Comparison of ENCODE assay signal across 15 cellular contexts in genomic region chr16:81609323-81609892, GRCh38.
A peak's percentile ranks its signal among the peaks of the same experiment; 100 is the strongest.
DNase-seq lines count a peak whose midpoint lies in the region; ATAC-seq, FAIRE-seq and TF ChIP-seq lines count a peak whose summit lies in the region.
"Had no signal": no experiment of that assay in that cellular context is flagged by ENCODE, and none has a peak within 500 bp of the region (broad histone marks: within the 10 kb centered on the region; RNA-seq: fewer than 3 reads in every experiment).

No MANE protein-coding gene starts in this region.

- intact Hi-C loops in dorsolateral prefrontal cortex (cut with DNase I) (no loop called here), adrenal gland (cut with DNase I) (no loop called here)

- H3K4me1 ChIP-seq in A549 (peaks cover 62% of the 10 kb centered on the region), NT2/D1 (ENCODE audit: insufficient read depth, insufficient read length) (peaks cover 19% of the 10 kb centered on the region), neutrophil (ENCODE audit: control insufficient read depth in 1 of 2, insufficient read depth in 1 of 2, low read depth in 1 of 2, low read length in 1 of 2) (peaks cover 14% of the 10 kb centered on the region in 2 experiments), adrenal gland (replicated peaks in 1 of 2) (peaks cover 0 to 39% of the 10 kb centered on the region in 2 donors)

- H3K27ac Mint-ChIP-seq in natural killer cell treated with Interleukin-12 subunit alpha and Interleukin-12 subunit beta and Interleukin-15 and Interleukin-18, amount 100 ng/mL, for 72 hours = peak overlapping the region in 1 of 2 donors; percentile 35
- H3K27ac Mint-ChIP-seq: activated CD4-positive, alpha-beta T cell treated with anti-CD3 and anti-CD28 coated beads, Interleukin-2, amount 10 ng/mL, durations not matched to agents 24 days and 14 days had no signal

- TF ChIP-seq CTCF in A549 (IDR thresholded peaks at IDR 0.05) (no peak), dorsolateral prefrontal cortex (IDR thresholded peaks at IDR 0.05 in 54 of 56, conservative IDR thresholded peaks at IDR 0.05 in 2 of 56; ENCODE audit: low read depth in 1 of 56, partially characterized antibody in 56 of 56) (no peak), neutrophil (IDR thresholded peaks at IDR 0.05) (no peak), adrenal gland (IDR thresholded peaks at IDR 0.05) (no peak)

- CTCF ChIA-PET in A549 (lab: Yijun Ruan, JAX) = interaction anchor here (0.7 to 0.9 kb wide), 3 partner anchors 11 to 114 kb away, joined by 3 read pairs; no protein-coding TSS in a partner anchor

- H3K27me3 Mint-ChIP-seq in natural killer cell treated with Interleukin-12 subunit alpha and Interleukin-12 subunit beta and Interleukin-15 and Interleukin-18, amount 100 ng/mL, for 72 hours = no peaks in the 10 kb centered on the region
- H3K27me3 Mint-ChIP-seq: activated CD4-positive, alpha-beta T cell treated with anti-CD3 and anti-CD28 coated beads, Interleukin-2, amount 10 ng/mL, durations not matched to agents 24 days and 14 days had no signal

- H3K4me1 Mint-ChIP-seq in natural killer cell treated with Interleukin-12 subunit alpha and Interleukin-12 subunit beta and Interleukin-15 and Interleukin-18, amount 100 ng/mL, for 72 hours (ENCODE audit: low read depth in 2 of 2) = peaks cover 9 to 11% of the 10 kb centered on the region in 2 donors

- H3K36me3 ChIP-seq in NT2/D1 (ENCODE audit: insufficient read depth, insufficient read length, low read length) (peaks cover 53% of the 10 kb centered on the region), neutrophil (peaks cover 69% of the 10 kb centered on the region), adrenal gland (replicated peaks in 1 of 2) (peaks cover 0 to 14% of the 10 kb centered on the region in 2 donors)

- no peaks in the 10 kb centered on the region for H3K36me3 Mint-ChIP-seq in natural killer cell treated with Interleukin-12 subunit alpha and Interleukin-12 subunit beta and Interleukin-15 and Interleukin-18, amount 100 ng/mL, for 72 hours

- H3K9me3 ChIP-seq in A549 (no peaks in the 10 kb centered on the region), NT2/D1 (ENCODE audit: insufficient read depth, low read length) (no peaks in the 10 kb centered on the region), neutrophil (no peaks in the 10 kb centered on the region), adrenal gland (replicated peaks in 1 of 3) (no peaks in the 10 kb centered on the region)
- H3K9me3 ChIP-seq: mucosa of descending colon, right lobe of liver had no signal

- no peak overlapping the region for H3K4me3 Mint-ChIP-seq in natural killer cell treated with Interleukin-12 subunit alpha and Interleukin-12 subunit beta and Interleukin-15 and Interleukin-18, amount 100 ng/mL, for 72 hours
- H3K4me3 Mint-ChIP-seq: activated CD4-positive, alpha-beta T cell treated with anti-CD3 and anti-CD28 coated beads, Interleukin-2, amount 10 ng/mL, durations not matched to agents 24 days and 14 days had no signal

- DNase-seq in A549 (ENCODE audit: low read depth in 1 of 2, low spot score in 1 of 2) (no peak), NT2/D1 (ENCODE audit: low read depth, low spot score) (no peak), dorsolateral prefrontal cortex (peak in 1 of 10 donors; percentile 28), NCI-H1417 treated with DMSO at 0.1 percent for 48 hours (lab: John Stamatoyannopoulos, UW) (no peak), adrenal gland (no peak)
- DNase-seq in natural killer cell treated with Interleukin-12 subunit alpha and Interleukin-12 subunit beta and Interleukin-15 and Interleukin-18, amount 100 ng/mL, for 72 hours (ENCODE audit: low spot score) = no peak
- DNase-seq: activated CD4-positive, alpha-beta T cell treated with anti-CD3 and anti-CD28 coated beads, Interleukin-2, amount 10 ng/mL, durations not matched to agents 24 days and 14 days; activated effector memory CD4-positive, alpha-beta T cell treated with anti-CD3 and anti-CD28 coated beads, Interleukin-2, amount 50 U/mL, for 16 hours; central memory CD4-positive, alpha-beta T cell; NCI-H2081 treated with DMSO at 0.1 percent for 48 hours had no signal

- H3K9ac ChIP-seq in NT2/D1 (ENCODE audit: insufficient read length, low read depth) = peak overlapping the region; percentile 17

- TF ChIP-seq EP300 in A549 (IDR thresholded peaks at IDR 0.05) = no peak

- ATAC-seq in A549 (no peak), GM18505 (IDR thresholded peaks at IDR 0.05; ENCODE audit: unreplicated experiment) (no peak)
- ATAC-seq in natural killer cell treated with Interleukin-12 subunit alpha and Interleukin-12 subunit beta and Interleukin-15 and Interleukin-18, amount 100 ng/mL, for 72 hours = no peak

- WGBS in A549 (ENCODE audit: missing lambda C conversion rate) = 89% methylated on average over 7 of the region's 11 CpGs
- 83 to 90% (median 86%) methylated on average over 11 of the region's 11 CpGs for WGBS in adrenal gland, 4 donors

- H3K27ac ChIP-seq in A549 (peak overlapping the region; percentile 70 to 74), dorsolateral prefrontal cortex (peak overlapping the region in 42 of 59 donors; percentile 5 to 89 (median 72)), neutrophil (peak overlapping the region; percentile 76), adrenal gland (peak overlapping the region in 2 of 5 donors; percentile 65 to 76)
- H3K27ac ChIP-seq: right lobe of liver had no signal

- no peaks in the 10 kb centered on the region for H3K9me3 Mint-ChIP-seq in natural killer cell treated with Interleukin-12 subunit alpha and Interleukin-12 subunit beta and Interleukin-15 and Interleukin-18, amount 100 ng/mL, for 72 hours
- H3K9me3 Mint-ChIP-seq: activated CD4-positive, alpha-beta T cell treated with anti-CD3 and anti-CD28 coated beads, Interleukin-2, amount 10 ng/mL, durations not matched to agents 24 days and 14 days had no signal

- H3K27me3 ChIP-seq in NT2/D1 (ENCODE audit: insufficient read depth, insufficient read length) (no peaks in the 10 kb centered on the region), dorsolateral prefrontal cortex (no peaks in the 10 kb centered on the region), neutrophil (no peaks in the 10 kb centered on the region), adrenal gland (no peaks in the 10 kb centered on the region)
- H3K27me3 ChIP-seq: right lobe of liver had no signal

- POLR2A ChIA-PET in A549 (lab: Yijun Ruan, JAX) = no interaction called here

- no peak for TF ChIP-seq RAD21 in A549 (conservative IDR thresholded peaks at IDR 0.05 in 1 of 2, IDR thresholded peaks at IDR 0.05 in 1 of 2)

- TF ChIP-seq POLR2A in A549 (IDR thresholded peaks at IDR 0.05; ENCODE audit: low read length) (no peak), GM18505 (IDR thresholded peaks at IDR 0.05; ENCODE audit: borderline replicate concordance, extremely low read depth, insufficient read depth, insufficient read length) (no peak), adrenal gland (IDR thresholded peaks at IDR 0.05) (no peak)

- H3K4me3 ChIP-seq in A549 (no peak overlapping the region), NT2/D1 (ENCODE audit: insufficient read length, low read depth) (no peak overlapping the region), dorsolateral prefrontal cortex (peak overlapping the region in 16 of 59 donors; percentile 31 to 70 (median 58)), neutrophil (ENCODE audit: low read depth in 1 of 2, low read length in 1 of 2) (no peak overlapping the region), adrenal gland (no peak overlapping the region)
- H3K4me3 ChIP-seq: mucosa of descending colon, right lobe of liver had no signal

- H3K4me2 ChIP-seq in A549 = peak overlapping the region; percentile 38; the same call in 2 of the 3 replicates

- FAIRE-seq in A549 (lab: Jason Lieb, UNC) = no peak
- FAIRE-seq: urothelium cell line had no signal

TF ChIP-seq in A549, 52 proteins besides CTCF, POLR2A, EP300 and RAD21 (continues in another document):
- TF ChIP-seq, protein P1, sequence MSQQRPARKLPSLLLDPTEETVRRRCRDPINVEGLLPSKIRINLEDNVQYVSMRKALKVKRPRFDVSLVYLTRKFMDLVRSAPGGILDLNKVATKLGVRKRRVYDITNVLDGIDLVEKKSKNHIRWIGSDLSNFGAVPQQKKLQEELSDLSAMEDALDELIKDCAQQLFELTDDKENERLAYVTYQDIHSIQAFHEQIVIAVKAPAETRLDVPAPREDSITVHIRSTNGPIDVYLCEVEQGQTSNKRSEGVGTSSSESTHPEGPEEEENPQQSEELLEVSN (IDR thresholded peaks at IDR 0.05; ENCODE audit: borderline replicate concordance, low read depth) = no peak
- TF ChIP-seq BCL3 (IDR thresholded peaks at IDR 0.05) (no peak), PHF8 (IDR thresholded peaks at IDR 0.05; ENCODE audit: borderline replicate concordance, low read depth) (no peak), KDM1A (IDR thresholded peaks at IDR 0.05; ENCODE audit: low read depth) (no peak), NPAS2 (CRISPR knock-in tag; IDR thresholded peaks at IDR 0.05; ENCODE audit: borderline replicate concordance) (no peak), JUN (IDR thresholded peaks at IDR 0.05) (no peak), HOXA7 (CRISPR knock-in tag; IDR thresholded peaks at IDR 0.05) (no peak)
